ENCODE assay signal across 1 cellular context in the genomic region with DNA sequence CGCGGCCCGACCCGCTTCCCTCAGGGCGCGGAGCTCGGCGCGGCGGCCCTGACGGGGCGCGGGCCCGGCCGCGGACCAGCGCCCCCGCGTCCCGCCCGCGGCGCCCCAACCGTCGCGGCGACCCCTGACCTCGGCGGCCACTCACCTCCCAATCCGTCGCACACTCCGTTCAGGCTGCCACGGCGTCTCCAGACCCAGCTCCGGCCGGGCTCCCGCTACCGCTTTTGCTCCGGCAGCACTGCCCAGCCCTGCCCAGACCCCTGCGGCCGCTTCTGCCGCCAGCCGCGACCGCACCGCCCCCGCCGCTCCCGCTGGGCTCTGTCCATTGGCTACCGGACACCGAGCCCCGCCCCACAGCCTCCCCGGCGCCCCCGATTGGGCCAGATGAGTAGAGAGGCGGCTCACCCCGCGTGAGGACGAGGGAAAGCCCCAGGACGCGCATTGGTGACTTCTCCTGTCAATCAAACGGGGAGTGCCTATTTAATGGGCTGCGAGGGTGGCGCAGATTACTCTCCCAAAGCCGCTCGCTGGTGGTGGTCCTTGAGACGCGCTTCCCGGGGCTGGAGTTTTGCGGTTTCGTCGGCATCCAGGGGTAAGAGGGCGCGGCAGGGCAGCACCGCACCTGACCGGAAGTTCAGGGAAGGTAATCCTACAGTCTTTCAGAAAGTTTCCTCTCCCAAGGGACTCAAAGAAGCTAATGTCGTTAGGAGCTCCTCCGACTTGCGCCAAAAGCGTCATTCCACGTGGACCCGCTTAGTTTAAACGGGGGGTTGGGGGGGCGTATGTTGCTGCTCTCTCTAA.
A peak's percentile ranks its signal among the peaks of the same experiment; 100 is the strongest.
TF ChIP-seq lines count a peak whose summit lies in the region.

PACSIN2 (minus strand) TSS at position 274 of the 801 bp plus-strand sequence. CDS start 103,069 bp downstream, outside the sequence.

TF ChIP-seq in HepG2, 621 proteins besides CTCF, POLR2A, EP300 and RAD21 (continued from another document and continues in another):
- TF ChIP-seq, protein P1, sequence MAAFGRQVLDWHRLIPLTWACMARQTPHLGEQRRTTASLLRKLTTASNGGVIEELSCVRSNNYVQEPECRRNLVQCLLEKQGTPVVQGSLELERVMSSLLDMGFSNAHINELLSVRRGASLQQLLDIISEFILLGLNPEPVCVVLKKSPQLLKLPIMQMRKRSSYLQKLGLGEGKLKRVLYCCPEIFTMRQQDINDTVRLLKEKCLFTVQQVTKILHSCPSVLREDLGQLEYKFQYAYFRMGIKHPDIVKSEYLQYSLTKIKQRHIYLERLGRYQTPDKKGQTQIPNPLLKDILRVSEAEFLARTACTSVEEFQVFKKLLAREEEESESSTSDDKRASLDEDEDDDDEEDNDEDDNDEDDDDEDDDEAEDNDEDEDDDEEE (CRISPR knock-in tag; IDR thresholded peaks at IDR 0.05), result no peak
- TF ChIP-seq RBM39 (IDR thresholded peaks at IDR 0.05; ENCODE audit: low read depth, low read length, poor library complexity, severe bottlenecking) (peak; percentile 55), SIN3A (IDR thresholded peaks at IDR 0.05; ENCODE audit: borderline replicate concordance, low read depth, low read length) (peak; percentile 68; the same call in 1 of the 2 replicates), ZNF567 (CRISPR knock-in tag; IDR thresholded peaks at IDR 0.05; ENCODE audit: borderline replicate concordance) (no peak), ZNF766 (CRISPR knock-in tag; IDR thresholded peaks at IDR 0.05; ENCODE audit: borderline replicate concordance) (0 out of 2 replicates have a peak, but pooled peaks have one; percentile 33), HOXD1 (CRISPR knock-in tag; IDR thresholded peaks at IDR 0.05) (peak; percentile 56; the same call in 1 of the 2 replicates), JUND (CRISPR knock-in tag; IDR thresholded peaks at IDR 0.05) (no peak), HNRNPK (IDR thresholded peaks at IDR 0.05; ENCODE audit: low read depth, low read length, poor library complexity, severe bottlenecking) (no peak), U2AF1 (optimal IDR thresholded peaks at IDR 0.05; ENCODE audit: low read depth, low read length) (no peak), ZNF703 (CRISPR knock-in tag; IDR thresholded peaks at IDR 0.05; ENCODE audit: borderline replicate concordance) (no peak), ZMYM2 (CRISPR knock-in tag; IDR thresholded peaks at IDR 0.05) (no peak), GABPA (IDR thresholded peaks at IDR 0.05; ENCODE audit: low read depth, low read length) (no peak; the same call in 1 of the 2 replicates), GABPA (CRISPR knock-in tag; IDR thresholded peaks at IDR 0.05; ENCODE audit: low read depth) (peak; percentile 42), FOXK1 (CRISPR knock-in tag; IDR thresholded peaks at IDR 0.05; ENCODE audit: borderline replicate concordance, low read depth) (0 out of 2 replicates have a peak, but pooled peaks have one; percentile 21), ZNF672 (CRISPR knock-in tag; IDR thresholded peaks at IDR 0.05) (no peak), ZFP36 (IDR thresholded peaks at IDR 0.05; ENCODE audit: borderline replicate concordance, low read depth, low read length, partially characterized antibody) (no peak), MAFK (conservative IDR thresholded peaks at IDR 0.05 in 1 of 2, IDR thresholded peaks at IDR 0.05 in 1 of 2; ENCODE audit: low read length in 2 of 2) (no peak), ZC3H4 (CRISPR knock-in tag; IDR thresholded peaks at IDR 0.05; ENCODE audit: borderline replicate concordance) (no peak), FOXM1 (CRISPR knock-in tag; IDR thresholded peaks at IDR 0.05) (no peak), KAT8 (CRISPR knock-in tag; IDR thresholded peaks at IDR 0.05) (peak; percentile 67), SRSF1 (optimal IDR thresholded peaks at IDR 0.05; ENCODE audit: low read depth, low read length) (no peak), TAF1 (CRISPR knock-in tag; IDR thresholded peaks at IDR 0.05) (peak; percentile 99), ZNF749 (CRISPR knock-in tag; IDR thresholded peaks at IDR 0.05; ENCODE audit: borderline replicate concordance) (peak; percentile 62; the same call in 1 of the 2 replicates), THAP8 (CRISPR knock-in tag; IDR thresholded peaks at IDR 0.05; ENCODE audit: borderline replicate concordance) (no peak), HMGXB3 (CRISPR knock-in tag; IDR thresholded peaks at IDR 0.05; ENCODE audit: borderline replicate concordance) (peak; percentile 63; the same call in 1 of the 2 replicates), RBAK (CRISPR knock-in tag; IDR thresholded peaks at IDR 0.05) (peak; percentile 53; the same call in 1 of the 2 replicates), ZNF30 (CRISPR knock-in tag; IDR thresholded peaks at IDR 0.05) (no peak), ZNF232 (CRISPR knock-in tag; IDR thresholded peaks at IDR 0.05; ENCODE audit: borderline replicate concordance) (peak; percentile 75; the same call in 1 of the 2 replicates), KIAA2018 (CRISPR knock-in tag; IDR thresholded peaks at IDR 0.05; ENCODE audit: borderline replicate concordance) (no peak), NFRKB (IDR thresholded peaks at IDR 0.05) (no peak)
- TF ChIP-seq, protein P2, sequence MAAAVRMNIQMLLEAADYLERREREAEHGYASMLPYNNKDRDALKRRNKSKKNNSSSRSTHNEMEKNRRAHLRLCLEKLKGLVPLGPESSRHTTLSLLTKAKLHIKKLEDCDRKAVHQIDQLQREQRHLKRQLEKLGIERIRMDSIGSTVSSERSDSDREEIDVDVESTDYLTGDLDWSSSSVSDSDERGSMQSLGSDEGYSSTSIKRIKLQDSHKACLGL (CRISPR knock-in tag; IDR thresholded peaks at IDR 0.05), result peak; percentile 77; the same call in 1 of the 2 replicates
- TF ChIP-seq, protein P3, sequence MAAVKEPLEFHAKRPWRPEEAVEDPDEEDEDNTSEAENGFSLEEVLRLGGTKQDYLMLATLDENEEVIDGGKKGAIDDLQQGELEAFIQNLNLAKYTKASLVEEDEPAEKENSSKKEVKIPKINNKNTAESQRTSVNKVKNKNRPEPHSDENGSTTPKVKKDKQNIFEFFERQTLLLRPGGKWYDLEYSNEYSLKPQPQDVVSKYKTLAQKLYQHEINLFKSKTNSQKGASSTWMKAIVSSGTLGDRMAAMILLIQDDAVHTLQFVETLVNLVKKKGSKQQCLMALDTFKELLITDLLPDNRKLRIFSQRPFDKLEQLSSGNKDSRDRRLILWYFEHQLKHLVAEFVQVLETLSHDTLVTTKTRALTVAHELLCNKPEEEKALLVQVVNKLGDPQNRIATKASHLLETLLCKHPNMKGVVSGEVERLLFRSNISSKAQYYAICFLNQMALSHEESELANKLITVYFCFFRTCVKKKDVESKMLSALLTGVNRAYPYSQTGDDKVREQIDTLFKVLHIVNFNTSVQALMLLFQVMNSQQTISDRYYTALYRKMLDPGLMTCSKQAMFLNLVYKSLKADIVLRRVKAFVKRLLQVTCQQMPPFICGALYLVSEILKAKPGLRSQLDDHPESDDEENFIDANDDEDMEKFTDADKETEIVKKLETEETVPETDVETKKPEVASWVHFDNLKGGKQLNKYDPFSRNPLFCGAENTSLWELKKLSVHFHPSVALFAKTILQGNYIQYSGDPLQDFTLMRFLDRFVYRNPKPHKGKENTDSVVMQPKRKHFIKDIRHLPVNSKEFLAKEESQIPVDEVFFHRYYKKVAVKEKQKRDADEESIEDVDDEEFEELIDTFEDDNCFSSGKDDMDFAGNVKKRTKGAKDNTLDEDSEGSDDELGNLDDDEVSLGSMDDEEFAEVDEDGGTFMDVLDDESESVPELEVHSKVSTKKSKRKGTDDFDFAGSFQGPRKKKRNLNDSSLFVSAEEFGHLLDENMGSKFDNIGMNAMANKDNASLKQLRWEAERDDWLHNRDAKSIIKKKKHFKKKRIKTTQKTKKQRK (IDR thresholded peaks at IDR 0.05; ENCODE audit: low read length), result peak; percentile 25; the same call in 1 of the 2 replicates
- TF ChIP-seq, protein P4, sequence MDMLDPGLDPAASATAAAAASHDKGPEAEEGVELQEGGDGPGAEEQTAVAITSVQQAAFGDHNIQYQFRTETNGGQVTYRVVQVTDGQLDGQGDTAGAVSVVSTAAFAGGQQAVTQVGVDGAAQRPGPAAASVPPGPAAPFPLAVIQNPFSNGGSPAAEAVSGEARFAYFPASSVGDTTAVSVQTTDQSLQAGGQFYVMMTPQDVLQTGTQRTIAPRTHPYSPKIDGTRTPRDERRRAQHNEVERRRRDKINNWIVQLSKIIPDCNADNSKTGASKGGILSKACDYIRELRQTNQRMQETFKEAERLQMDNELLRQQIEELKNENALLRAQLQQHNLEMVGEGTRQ (IDR thresholded peaks at IDR 0.05; ENCODE audit: low read depth, low read length), result no peak
- TF ChIP-seq, protein P4 (CRISPR knock-in tag; IDR thresholded peaks at IDR 0.05; ENCODE audit: borderline replicate concordance), result no peak
